In genomic region chr4:153778383-153778782, GRCh38 we compare ENCODE assay signal across 12 cellular contexts. TPM values are rescaled to one million over a fixed set of nuclear protein-coding genes. Genes with fewer than 3 reads are reported as not detected.
"Had no signal": no experiment of that assay in that cellular context is flagged by ENCODE, and none has a peak within 500 bp of the region (broad histone marks: within the 10 kb centered on the region; RNA-seq: fewer than 3 reads in every experiment).

No MANE protein-coding gene starts in this region.

- H3K4me3 ChIP-seq: GM23248, GM23338, HAP-1 had no signal

- H3K9ac ChIP-seq: GM23248 had no signal

- ATAC-seq: GM23338, HCT116 had no signal

- H3K4me2 ChIP-seq: GM23338 had no signal

- DNase-seq: GM23248, GOT3, H7, H9, HCEC 1CT, HFFc6 had no signal

- H3K9me3 ChIP-seq: HAP-1 had no signal

- H2AFZ ChIP-seq: GM23248, GM23338 had no signal

- H3K36me3 ChIP-seq: HAP-1 had no signal

- H3K27ac ChIP-seq: GM23248 had no signal

- FAIRE-seq: H1, H54 had no signal

RNA-seq across cellular contexts. Expression of gene SFRP2, which starts 10.5 kb away (rescaled TPM):
- total RNA-seq: HFFc6 had no signal

RNA-seq across cellular contexts. Expression of gene RNF175, which starts 18.6 kb away (rescaled TPM):
- total RNA-seq: GM23248, H4, HFFc6 had no signal
- polyA plus RNA-seq: GM23248 had no signal
